ENCODE assay signal across 8 cellular contexts in the genomic region with DNA sequence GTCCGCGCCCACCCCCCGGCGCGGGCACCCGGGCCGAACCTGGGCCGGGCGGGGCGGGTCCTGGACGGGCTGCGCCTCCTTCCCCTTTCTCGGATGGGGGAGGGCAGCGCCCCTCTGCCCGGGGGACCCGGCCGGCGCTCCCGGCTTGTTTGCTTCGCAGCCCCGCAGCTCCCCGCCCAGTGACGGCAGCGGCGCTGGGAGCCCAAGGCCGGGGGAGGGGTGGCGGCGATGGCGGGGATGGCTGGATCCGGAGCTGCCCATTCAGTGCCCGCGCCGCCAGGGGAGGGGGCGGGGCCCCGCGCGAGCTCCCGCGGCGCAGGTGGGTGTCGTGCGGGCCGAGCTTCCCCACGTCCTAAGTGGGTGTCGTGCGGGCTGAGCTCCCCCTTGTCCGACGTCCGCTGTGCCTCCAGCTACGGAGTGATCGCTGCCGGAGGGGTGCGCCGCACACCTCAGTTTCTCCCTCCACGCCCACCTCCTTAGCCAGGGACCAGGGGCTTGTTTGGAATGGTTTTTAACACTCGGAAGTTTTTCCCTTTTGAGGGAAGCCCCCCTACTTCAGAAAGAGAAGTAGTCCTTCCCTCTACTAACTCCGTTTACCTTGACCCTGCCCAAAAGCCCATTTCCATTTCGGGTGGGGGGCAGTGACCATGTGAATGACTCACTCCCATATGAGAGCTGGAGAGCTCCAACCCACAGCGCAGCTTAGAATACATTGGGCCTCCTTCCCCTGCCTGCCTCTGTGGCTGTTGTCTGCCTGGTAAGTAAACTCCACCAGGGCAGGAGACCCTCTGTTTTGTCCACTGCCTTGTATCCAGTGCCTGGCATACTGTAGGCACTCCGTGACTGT. TPM values are rescaled to one million over a fixed set of nuclear protein-coding genes. Genes with fewer than 3 reads are reported as not detected.
DNase-seq lines count a peak whose midpoint lies in the region; ATAC-seq, FAIRE-seq and TF ChIP-seq lines count a peak whose summit lies in the region.

No MANE protein-coding gene starts in this region.

- H3K79me1 ChIP-seq in H1 (ENCODE audit: low read depth, low read length), result peaks cover 7% of the 10 kb centered on the region

- peaks cover 0 to 38% of the 10 kb centered on the region in 2 experiments; a peak in 2 of 4 replicates for H3K79me2 ChIP-seq in H1 (ENCODE audit: control insufficient read depth in 1 of 2, insufficient read depth in 2 of 2, low read length in 2 of 2)

- H2AK5ac ChIP-seq in H1 (ENCODE audit: low read depth, low read length), result no peak overlapping the region

- POLR2A ChIA-PET in activated CD8-positive, alpha-beta T cell treated with anti-CD3 and anti-CD28 coated beads for 36 hours (lab: Charles Lee), result interaction anchor here (0.9 to 10.5 kb wide), 7 partner anchors 15 to 294 kb away, joined by 3 to 114 read pairs (median 3); a partner anchor contains a TSS
- POLR2A ChIA-PET in H1 (lab: Charles Lee; ENCODE audit: partially characterized antibody), result interaction anchor here (0.8 to 10.7 kb wide), 10 partner anchors 9 to 63 kb away, joined by 3 to 148 read pairs (median 4); a partner anchor contains a TSS

- peaks cover 20% of the 10 kb centered on the region for H3K23me2 ChIP-seq in H1 (ENCODE audit: low read depth, low read length)

- H3K4me1 Mint-ChIP-seq in activated CD8-positive, alpha-beta T cell treated with anti-CD3 and anti-CD28 coated beads for 36 hours (ENCODE audit: low read depth), result peaks cover 19% of the 10 kb centered on the region

- no peak overlapping the region for H2AFZ ChIP-seq in H1 (ENCODE audit: low read length)

- H3K4me2 ChIP-seq in H1 (ENCODE audit: insufficient read depth in 1 of 2, low read depth in 2 of 2, low read length in 2 of 2), result peak overlapping the region; percentile 85 to 99

- FAIRE-seq in H1 (lab: Jason Lieb, UNC), result peak; percentile 32

- no peak overlapping the region for H2BK120ac ChIP-seq in H1 (replicated peaks; ENCODE audit: low read depth, low read length)

- H2BK20ac ChIP-seq in H1 (ENCODE audit: low read length), result no peak overlapping the region

- no peak for TF ChIP-seq CTCF in activated CD8-positive, alpha-beta T cell treated with anti-CD3 and anti-CD28 coated beads for 36 hours (IDR thresholded peaks at IDR 0.05)
- TF ChIP-seq CTCF in H1 (IDR thresholded peaks at IDR 0.05; ENCODE audit: control extremely low read depth in 1 of 3, insufficient read depth in 1 of 3, low read depth in 1 of 3, low read length in 3 of 3), result no peak

- peak; percentile 85 for DNase-seq in AG08395 (ENCODE audit: low spot score)
- peak; percentile 37 for DNase-seq in NAMALWA (ENCODE audit: low spot score)
- peak; percentile 60 for DNase-seq in activated CD8-positive, alpha-beta T cell treated with anti-CD3 and anti-CD28 coated beads for 36 hours
- DNase-seq in H1 (ENCODE audit: low read depth in 1 of 2, low spot score in 2 of 2), result peak in 1 of 2 experiments; percentile 80
- peak; percentile 91 for DNase-seq in mesenteric fat pad (ENCODE audit: low spot score)
- peak; percentile 44 for DNase-seq in stimulated activated CD8-positive, alpha-beta memory T cell treated with anti-CD3 and anti-CD28 coated beads, Interleukin-4, amount 100 ng/mL, for 24 hours (ENCODE audit: low read depth)

- ATAC-seq in GM19023 (IDR thresholded peaks at IDR 0.05; ENCODE audit: unreplicated experiment) (peak; percentile 22), HG03039 (IDR thresholded peaks at IDR 0.05; ENCODE audit: unreplicated experiment) (no peak)
- peak; percentile 30 for ATAC-seq in activated CD8-positive, alpha-beta T cell treated with anti-CD3 and anti-CD28 coated beads for 36 hours

- no peak overlapping the region for H3K56ac ChIP-seq in H1 (replicated peaks; ENCODE audit: insufficient read length, low read depth, low read length)

- H4K5ac ChIP-seq in H1 (ENCODE audit: insufficient read length, low read depth, low read length), result peak overlapping the region; percentile 15

- H3K9ac ChIP-seq in H1 (replicated peaks in 1 of 4; ENCODE audit: extremely low read depth in 1 of 4, low read depth in 3 of 4, low read length in 3 of 4), result peak overlapping the region; percentile 9 to 74 (median 28); a peak in 6 of 7 replicates

- intact Hi-C loops in activated CD8-positive, alpha-beta T cell treated with anti-CD3 and anti-CD28 coated beads for 36 hours (cut with micrococcal nuclease), result loop anchor here (5.0 kb wide), 1 partner anchor 86 kb away; no protein-coding TSS in a partner anchor

- H3K9me3 ChIP-seq in H1 (ENCODE audit: insufficient read depth in 2 of 2, low read depth in 1 of 2, low read length in 1 of 2), result no peaks in the 10 kb centered on the region

- H3K4ac ChIP-seq in H1 (replicated peaks; ENCODE audit: insufficient read length, low read depth, low read length), result no peak overlapping the region

- no peaks in the 10 kb centered on the region for H3K27me3 Mint-ChIP-seq in activated CD8-positive, alpha-beta T cell treated with anti-CD3 and anti-CD28 coated beads for 36 hours

- peak overlapping the region; percentile 66; the same call in 1 of the 2 replicates for H2BK5ac ChIP-seq in H1 (ENCODE audit: low read depth, low read length)

- no peak; a peak in 1 of 4 replicates for TF ChIP-seq RAD21 in H1 (IDR thresholded peaks at IDR 0.05 in 1 of 2, conservative IDR thresholded peaks at IDR 0.05 in 1 of 2; ENCODE audit: low read depth in 2 of 2, low read length in 2 of 2)

- H3K9me3 Mint-ChIP-seq in activated CD8-positive, alpha-beta T cell treated with anti-CD3 and anti-CD28 coated beads for 36 hours, result no peaks in the 10 kb centered on the region

- H4K20me1 ChIP-seq in H1 (replicated peaks in 1 of 2; ENCODE audit: control insufficient read depth in 1 of 2, insufficient read depth in 2 of 2, low read length in 2 of 2), result no peaks in the 10 kb centered on the region

- CTCF ChIA-PET in activated CD8-positive, alpha-beta T cell treated with anti-CD3 and anti-CD28 coated beads for 36 hours (lab: Charles Lee), result interaction anchor here (0.8 to 2.0 kb wide), 6 partner anchors 10 to 79 kb away, joined by 3 to 10 read pairs (median 5); no protein-coding TSS in a partner anchor
- CTCF ChIA-PET in H1 (lab: Charles Lee; ENCODE audit: partially characterized antibody), result interaction anchor here (1.3 to 8.2 kb wide), 6 partner anchors 9 to 285 kb away, joined by 3 to 69 read pairs (median 14); no protein-coding TSS in a partner anchor

- H3K4me1 ChIP-seq in H1 (replicated peaks in 1 of 4; ENCODE audit: control insufficient read depth in 3 of 4, insufficient read depth in 4 of 4, low read length in 3 of 4), result peaks cover 3 to 30% (median 13%) of the 10 kb centered on the region in 4 experiments; a peak in 6 of 7 replicates

- H2BK15ac ChIP-seq in H1 (ENCODE audit: low read length), result peak overlapping the region; percentile 81; the same call in 1 of the 2 replicates

- no peak for TF ChIP-seq EP300 in H1 (IDR thresholded peaks at IDR 0.05; ENCODE audit: borderline replicate concordance in 1 of 2, low read depth in 2 of 2, low read length in 2 of 2)

- H3K4me3 ChIP-seq in H1 (ENCODE audit: extremely low read depth in 1 of 4, insufficient read depth in 2 of 4, low read depth in 3 of 4, low read length in 4 of 4), result peak overlapping the region; percentile 65 to 96 (median 82)

- no peak overlapping the region for H3K23ac ChIP-seq in H1 (ENCODE audit: insufficient read length)

- peak overlapping the region; percentile 94 for H3K18ac ChIP-seq in H1 (ENCODE audit: extremely low read depth, low read length)

- no peak overlapping the region for H4K91ac ChIP-seq in H1 (replicated peaks; ENCODE audit: insufficient read length, low read length)

- no peaks in the 10 kb centered on the region for H3K27me3 ChIP-seq in H1 (replicated peaks in 1 of 4; ENCODE audit: control insufficient read depth in 3 of 4, extremely low read depth in 1 of 4, insufficient read depth in 3 of 4, low read length in 3 of 4)

- peak overlapping the region; percentile 75 for H3K4me3 Mint-ChIP-seq in activated CD8-positive, alpha-beta T cell treated with anti-CD3 and anti-CD28 coated beads for 36 hours

- 5% methylated on average over 33 of the region's 60 CpGs; no CpG with 5 or more reads in 1 of the 2 experiments for WGBS in H1 (ENCODE audit: extremely low coverage in 1 of 2, insufficient coverage in 1 of 2, insufficient read length in 1 of 2, insufficient replicate concordance in 2 of 2, low coverage in 1 of 2, low lambda C conversion rate in 2 of 2, missing lambda C conversion rate in 1 of 2), 2 experiments

- H3K36me3 ChIP-seq in H1 (ENCODE audit: control insufficient read depth in 2 of 4, insufficient read depth in 4 of 4, low read length in 3 of 4), result peaks cover 20 to 29% (median 22%) of the 10 kb centered on the region in 4 experiments

- peaks cover 7% of the 10 kb centered on the region for H3K36me3 Mint-ChIP-seq in activated CD8-positive, alpha-beta T cell treated with anti-CD3 and anti-CD28 coated beads for 36 hours (ENCODE audit: low read depth)

- H2BK12ac ChIP-seq in H1 (ENCODE audit: low read depth, low read length), result 0 out of 2 replicates have a peak overlapping the region, but pooled peaks have one; percentile 60

- H3K27ac ChIP-seq in H1 (ENCODE audit: low read depth, low read length), result no peak overlapping the region

- H3K14ac ChIP-seq in H1 (ENCODE audit: insufficient read length), result no peak overlapping the region

- TF ChIP-seq POLR2A in H1 (IDR thresholded peaks at IDR 0.05; ENCODE audit: control extremely low read depth in 1 of 2, low read depth in 2 of 2, low read length in 2 of 2), result no peak

- no peak overlapping the region; the same call in 1 of the 2 replicates for H4K8ac ChIP-seq in H1 (ENCODE audit: extremely low read depth, insufficient read depth, low read length)

- peak overlapping the region; percentile 68 for H3K27ac Mint-ChIP-seq in activated CD8-positive, alpha-beta T cell treated with anti-CD3 and anti-CD28 coated beads for 36 hours

RNA-seq across cellular contexts. Expression of a gene that starts 0.7 kb away (rescaled TPM):
- total RNA-seq in activated CD8-positive, alpha-beta T cell treated with anti-CD3 and anti-CD28 coated beads for 36 hours, result 10 to 100 TPM; 31.8 to 37.7 TPM
- total RNA-seq in H1 (2021; fragmentation: NEBNext Ultra II Directional; extraction: Animal tissue kit (Norgen Biotek cat#: 25700)), result 38.7 and 44.5 TPM in 2 replicates
- 77.7 and 93.1 TPM in 2 replicates for polyA plus RNA-seq in H1 (2011; rRNA removed)
- 74.8 TPM for polyA plus RNA-seq in H1 (2011; cell fraction: cytosol; rRNA removed)
- polyA plus RNA-seq in H1 (2011; cell fraction: nucleus; rRNA removed), result 421 TPM
- 50.0 to 79.8 TPM (median 73.4 TPM) in 4 replicates for polyA plus RNA-seq in H1 (2012, experiment 1 of 2)
- polyA plus RNA-seq in H1 (2012, experiment 2 of 2), result 44.8 TPM
- polyA plus RNA-seq in H1 (2013, experiment 1 of 2), result 23.4 TPM
- 21.0 TPM for polyA plus RNA-seq in H1 (2013, experiment 2 of 2)
- 33.4 and 41.5 TPM in 2 replicates for polyA minus RNA-seq in H1 (2011; rRNA and poly(A)+ RNA removed)
- polyA minus RNA-seq in H1 (2011; cell fraction: cytosol; rRNA and poly(A)+ RNA removed), result 26.7 TPM
- 56.2 TPM for polyA minus RNA-seq in H1 (2011; cell fraction: nucleus; rRNA and poly(A)+ RNA removed)
- total RNA-seq in mesenteric fat pad, result 35.6 TPM

RNA-seq across cellular contexts. Expression of a gene that starts 1.8 kb away (rescaled TPM):
- total RNA-seq in activated CD8-positive, alpha-beta T cell treated with anti-CD3 and anti-CD28 coated beads for 36 hours, result 10 to 100 TPM; 75.8 to 79.4 TPM
- 69.7 and 77.0 TPM in 2 replicates for total RNA-seq in H1 (2021; fragmentation: NEBNext Ultra II Directional; extraction: Animal tissue kit (Norgen Biotek cat#: 25700))
- polyA plus RNA-seq in H1 (2011; rRNA removed), result 14.5 and 17.1 TPM in 2 replicates
- 15.8 TPM for polyA plus RNA-seq in H1 (2011; cell fraction: cytosol; rRNA removed)
- 40.3 TPM for polyA plus RNA-seq in H1 (2011; cell fraction: nucleus; rRNA removed)
- polyA plus RNA-seq in H1 (2012, experiment 1 of 2), result 60.2 to 78.2 TPM (median 70.7 TPM) in 4 replicates
- polyA plus RNA-seq in H1 (2012, experiment 2 of 2), result 7.7 TPM
- 30.5 TPM for polyA plus RNA-seq in H1 (2013, experiment 1 of 2)
- 29.4 TPM for polyA plus RNA-seq in H1 (2013, experiment 2 of 2)
- 32.6 and 37.5 TPM in 2 replicates for polyA minus RNA-seq in H1 (2011; rRNA and poly(A)+ RNA removed)
- 52.0 TPM for polyA minus RNA-seq in H1 (2011; cell fraction: cytosol; rRNA and poly(A)+ RNA removed)
- 82.5 TPM for polyA minus RNA-seq in H1 (2011; cell fraction: nucleus; rRNA and poly(A)+ RNA removed)
- 34.5 TPM for total RNA-seq in mesenteric fat pad

RNA-seq across cellular contexts. Expression of a gene that starts 34.3 kb away (rescaled TPM):
- 10 to 100 TPM in 1 of 2 experiments, 1 to 10 TPM in 1; 9.6 to 12.7 TPM for total RNA-seq in activated CD8-positive, alpha-beta T cell treated with anti-CD3 and anti-CD28 coated beads for 36 hours
- 4.5 and 5.1 TPM in 2 replicates for total RNA-seq in H1 (2021; fragmentation: NEBNext Ultra II Directional; extraction: Animal tissue kit (Norgen Biotek cat#: 25700))
- polyA plus RNA-seq in H1 (2011; rRNA removed), result 2.7 and 3.6 TPM in 2 replicates
- 4.1 TPM for polyA plus RNA-seq in H1 (2011; cell fraction: cytosol; rRNA removed)
- polyA plus RNA-seq in H1 (2011; cell fraction: nucleus; rRNA removed), result 1.7 TPM
- 5.7 to 8.0 TPM (median 7.3 TPM) in 4 replicates for polyA plus RNA-seq in H1 (2012, experiment 1 of 2)
- 4.2 TPM for polyA plus RNA-seq in H1 (2012, experiment 2 of 2)
- 3.6 TPM for polyA plus RNA-seq in H1 (2013, experiment 1 of 2)
- 3.4 TPM for polyA plus RNA-seq in H1 (2013, experiment 2 of 2)
- 2.3 and 7.0 TPM in 2 replicates for polyA minus RNA-seq in H1 (2011; rRNA and poly(A)+ RNA removed)
- 6.8 TPM for polyA minus RNA-seq in H1 (2011; cell fraction: cytosol; rRNA and poly(A)+ RNA removed)
- 1.5 TPM for polyA minus RNA-seq in H1 (2011; cell fraction: nucleus; rRNA and poly(A)+ RNA removed)
- total RNA-seq in mesenteric fat pad, result 10.0 TPM

RNA-seq across cellular contexts. Expression of a gene that starts 34.4 kb away (rescaled TPM):
- 10 to 100 TPM; 39.6 to 40.4 TPM for total RNA-seq in activated CD8-positive, alpha-beta T cell treated with anti-CD3 and anti-CD28 coated beads for 36 hours
- 25.2 and 27.2 TPM in 2 replicates for total RNA-seq in H1 (2021; fragmentation: NEBNext Ultra II Directional; extraction: Animal tissue kit (Norgen Biotek cat#: 25700))
- 18.5 and 31.8 TPM in 2 replicates for polyA plus RNA-seq in H1 (2011; rRNA removed)
- polyA plus RNA-seq in H1 (2011; cell fraction: cytosol; rRNA removed), result 10.3 TPM
- polyA plus RNA-seq in H1 (2011; cell fraction: nucleus; rRNA removed), result 35.9 TPM
- 19.6 to 31.9 TPM (median 26.7 TPM) in 4 replicates for polyA plus RNA-seq in H1 (2012, experiment 1 of 2)
- polyA plus RNA-seq in H1 (2012, experiment 2 of 2), result 12.5 TPM
- 13.6 TPM for polyA plus RNA-seq in H1 (2013, experiment 1 of 2)
- 12.5 TPM for polyA plus RNA-seq in H1 (2013, experiment 2 of 2)
- 32.5 and 33.5 TPM in 2 replicates for polyA minus RNA-seq in H1 (2011; rRNA and poly(A)+ RNA removed)
- 14.9 TPM for polyA minus RNA-seq in H1 (2011; cell fraction: cytosol; rRNA and poly(A)+ RNA removed)
- polyA minus RNA-seq in H1 (2011; cell fraction: nucleus; rRNA and poly(A)+ RNA removed), result 18.1 TPM
- total RNA-seq in mesenteric fat pad, result 31.9 TPM
